In genomic region chr2:173990970-173991819, GRCh38 we compare ENCODE assay signal across 7 cellular contexts. TPM values are rescaled to one million over a fixed set of nuclear protein-coding genes. Genes with fewer than 3 reads are reported as not detected.
A peak's percentile ranks its signal among the peaks of the same experiment; 100 is the strongest.
DNase-seq lines count a peak whose midpoint lies in the region; ATAC-seq and TF ChIP-seq lines count a peak whose summit lies in the region.

No MANE protein-coding gene starts in this region.

- DNase-seq in mammary epithelial cell (peak; percentile 34), NCI-H2029 (lab: John Stamatoyannopoulos, UW) (no peak)
- no peak for DNase-seq in activated T-cell treated with anti-CD3 and anti-CD28 coated beads, Interleukin-2, amount 50 U/mL, for 4 hours

- H3K36me3 Mint-ChIP-seq in activated T-cell treated with anti-CD3 and anti-CD28 coated beads, Interleukin-2, amount 50 U/mL, for 4 hours (ENCODE audit: insufficient read depth), result no peaks in the 10 kb centered on the region

- dilution Hi-C loops in mammary epithelial cell (cut with HindIII; ENCODE audit: low sequenced_read_pairs), result no loop called here

- peaks cover 9% of the 10 kb centered on the region for H3K27me3 Mint-ChIP-seq in activated T-cell treated with anti-CD3 and anti-CD28 coated beads, Interleukin-2, amount 50 U/mL, for 4 hours (ENCODE audit: low read depth)

- CTCF ChIA-PET in mammary epithelial cell (lab: Charles Lee; ENCODE audit: low non-redundant PET), result no interaction called here

- peak overlapping the region; percentile 77 for H2AFZ ChIP-seq in mammary epithelial cell (ENCODE audit: low read depth, low read length)

- H3K9me3 Mint-ChIP-seq in activated T-cell treated with anti-CD3 and anti-CD28 coated beads, Interleukin-2, amount 50 U/mL, for 4 hours, result no peaks in the 10 kb centered on the region

- peak overlapping the region; percentile 42 for H3K4me2 ChIP-seq in mammary epithelial cell (ENCODE audit: insufficient read depth, low read depth, low read length)

- intact Hi-C loops in mammary epithelial cell (cut with micrococcal nuclease), result no loop called here

- no peak overlapping the region for H3K4me3 Mint-ChIP-seq in activated T-cell treated with anti-CD3 and anti-CD28 coated beads, Interleukin-2, amount 50 U/mL, for 4 hours

- H4K20me1 ChIP-seq in mammary epithelial cell (ENCODE audit: insufficient read depth, low read length), result no peaks in the 10 kb centered on the region

- TF ChIP-seq CTCF in mammary epithelial cell (conservative IDR thresholded peaks at IDR 0.05 in 1 of 2, IDR thresholded peaks at IDR 0.05 in 1 of 2; ENCODE audit: extremely low read depth in 1 of 2, insufficient read depth in 1 of 2, low read depth in 1 of 2, low read length in 2 of 2), result no peak

- WGBS in mammary epithelial cell (ENCODE audit: low coverage, missing lambda C conversion rate), result 18% methylated on average over 13 of the region's 13 CpGs

- no TSS peak for BruUV-seq in mammary epithelial cell (replicated peaks; lab: Mats Ljungman, UMichigan)

- in situ Hi-C loops in mammary epithelial cell (cut with MboI; ENCODE audit: low sequenced_read_pairs in 2 of 2), result no loop called here

- H3K79me2 ChIP-seq in mammary epithelial cell (ENCODE audit: insufficient read depth, low read length), result no peaks in the 10 kb centered on the region

- H3K9me3 ChIP-seq in mammary epithelial cell (replicated peaks; ENCODE audit: insufficient read depth, low read length) (no peaks in the 10 kb centered on the region), muscle layer of duodenum (ENCODE audit: control insufficient read depth in 1 of 2, low read length in 2 of 2) (no peaks in the 10 kb centered on the region)

- no peak overlapping the region for H3K9ac ChIP-seq in mammary epithelial cell (ENCODE audit: insufficient read depth, low read length)

- ATAC-seq in GM19372 (IDR thresholded peaks at IDR 0.05; ENCODE audit: low read depth, unreplicated experiment) (peak; percentile 62), HG03460 (IDR thresholded peaks at IDR 0.05; ENCODE audit: unreplicated experiment) (peak; percentile 65), GM21360 (IDR thresholded peaks at IDR 0.05; ENCODE audit: unreplicated experiment) (no peak)
- ATAC-seq in activated T-cell treated with anti-CD3 and anti-CD28 coated beads, Interleukin-2, amount 50 U/mL, for 4 hours, result no peak

- peaks cover 16% of the 10 kb centered on the region for H3K4me1 ChIP-seq in mammary epithelial cell (ENCODE audit: insufficient read depth, low read length)
- H3K4me1 ChIP-seq in muscle layer of duodenum (ENCODE audit: control insufficient read depth in 1 of 2, insufficient read depth in 2 of 2, low read length in 2 of 2), result peaks cover 7 to 34% of the 10 kb centered on the region in 2 donors

- H3K4me3 ChIP-seq in mammary epithelial cell (replicated peaks in 1 of 3; ENCODE audit: insufficient read depth in 1 of 3, low read depth in 2 of 3, low read length in 3 of 3), result no peak overlapping the region
- H3K4me3 ChIP-seq in muscle layer of duodenum (ENCODE audit: low read depth in 1 of 2, low read length in 2 of 2), result peak overlapping the region in 1 of 2 donors; percentile 16

- H3K27me3 ChIP-seq in mammary epithelial cell (ENCODE audit: insufficient read depth, low read length), result no peaks in the 10 kb centered on the region
- H3K27me3 ChIP-seq in muscle layer of duodenum (ENCODE audit: low read depth, low read length), result no peaks in the 10 kb centered on the region

- no peaks in the 10 kb centered on the region for H3K4me1 Mint-ChIP-seq in activated T-cell treated with anti-CD3 and anti-CD28 coated beads, Interleukin-2, amount 50 U/mL, for 4 hours (ENCODE audit: low read depth)

- H3K36me3 ChIP-seq in mammary epithelial cell (ENCODE audit: insufficient read depth, low read length) (no peaks in the 10 kb centered on the region), muscle layer of duodenum (ENCODE audit: control insufficient read depth in 1 of 2, insufficient read depth in 2 of 2, low read length in 2 of 2) (no peaks in the 10 kb centered on the region)

- H3K27ac ChIP-seq in mammary epithelial cell (ENCODE audit: insufficient read depth, low read depth, low read length) (no peak overlapping the region), muscle layer of duodenum (ENCODE audit: low read length) (peak overlapping the region; percentile 36)

RNA-seq across cellular contexts. Expression of gene SP3, which starts 26.0 kb away (rescaled TPM):
- 10 to 100 TPM; 64.1 to 79.5 TPM for total RNA-seq in mammary epithelial cell
- polyA plus RNA-seq in mammary epithelial cell, result 28.5 TPM
- 87.4 TPM for polyA minus RNA-seq in mammary epithelial cell
- 10 to 100 TPM; 86.5 to 89.9 (median 89.9) TPM for total RNA-seq in activated T-cell treated with anti-CD3 and anti-CD28 coated beads, Interleukin-2, amount 50 U/mL, for 4 hours

Comparison
In these comparisons a context has a peak if more than half of its experiments do, and no peak if none do; other contexts are left out.
1. ATAC-seq: peak in GM19372 (single experiment) and HG03460 (single experiment); none in activated T-cell treated with anti-CD3 and anti-CD28 coated beads, Interleukin-2, amount 50 U/mL, for 4 hours (0 of 2) and GM21360 (single experiment).